ENCODE assay signal across 10 cellular contexts in genomic region chr9:124197177-124198095, GRCh38.
DNase-seq lines count a peak whose midpoint lies in the region; ATAC-seq, FAIRE-seq and TF ChIP-seq lines count a peak whose summit lies in the region.
"Had no signal": no experiment of that assay in that cellular context is flagged by ENCODE, and none has a peak within 500 bp of the region (broad histone marks: within the 10 kb centered on the region; RNA-seq: fewer than 3 reads in every experiment).

No MANE protein-coding gene starts in this region.

- H2BK20ac ChIP-seq in H1 (ENCODE audit: low read length), result no peak overlapping the region

- no peak overlapping the region for H3K9ac ChIP-seq in H1 (replicated peaks in 1 of 4; ENCODE audit: extremely low read depth in 1 of 4, low read depth in 3 of 4, low read length in 3 of 4)

- TF ChIP-seq RAD21 in H1 (IDR thresholded peaks at IDR 0.05 in 1 of 2, conservative IDR thresholded peaks at IDR 0.05 in 1 of 2; ENCODE audit: low read depth in 2 of 2, low read length in 2 of 2), result no peak

- H3K4me2 ChIP-seq in H1 (ENCODE audit: insufficient read depth in 1 of 2, low read depth in 2 of 2, low read length in 2 of 2), result no peak overlapping the region

- no peak overlapping the region for H3K4ac ChIP-seq in H1 (replicated peaks; ENCODE audit: insufficient read length, low read depth, low read length)

- CTCF ChIA-PET in H1 (lab: Charles Lee; ENCODE audit: partially characterized antibody), result interaction anchor here (1.2 to 1.3 kb wide), 4 partner anchors 9 to 71 kb away, joined by 3 to 4 read pairs (median 3); no protein-coding TSS in a partner anchor

- intact Hi-C loops in posterior cingulate gyrus (cut with DNase I), result no loop called here

- no peaks in the 10 kb centered on the region; a peak in 1 of 7 replicates for H3K27me3 ChIP-seq in H1 (replicated peaks in 1 of 4; ENCODE audit: control insufficient read depth in 3 of 4, extremely low read depth in 1 of 4, insufficient read depth in 3 of 4, low read length in 3 of 4)

- no peaks in the 10 kb centered on the region for H3K36me3 ChIP-seq in H1 (ENCODE audit: control insufficient read depth in 2 of 4, insufficient read depth in 4 of 4, low read length in 3 of 4)

- H3K56ac ChIP-seq in H1 (replicated peaks; ENCODE audit: insufficient read length, low read depth, low read length), result no peak overlapping the region

- no peak overlapping the region for H2BK15ac ChIP-seq in H1 (ENCODE audit: low read length)

- H3K4me1 ChIP-seq in H1 (replicated peaks in 1 of 4; ENCODE audit: control insufficient read depth in 3 of 4, insufficient read depth in 4 of 4, low read length in 3 of 4), result no peaks in the 10 kb centered on the region

- no peak overlapping the region for H3K4me3 ChIP-seq in H1 (ENCODE audit: extremely low read depth in 1 of 4, insufficient read depth in 2 of 4, low read depth in 3 of 4, low read length in 4 of 4)

- no peak overlapping the region for H3K18ac ChIP-seq in H1 (ENCODE audit: extremely low read depth, low read length)

- H4K20me1 ChIP-seq in H1 (replicated peaks in 1 of 2; ENCODE audit: control insufficient read depth in 1 of 2, insufficient read depth in 2 of 2, low read length in 2 of 2), result no peaks in the 10 kb centered on the region

- H3K79me2 ChIP-seq in H1 (ENCODE audit: control insufficient read depth in 1 of 2, insufficient read depth in 2 of 2, low read length in 2 of 2), result no peaks in the 10 kb centered on the region

- no peak overlapping the region for H2BK5ac ChIP-seq in H1 (ENCODE audit: low read depth, low read length)

- 88% methylated on average over 14 of the region's 14 CpGs; no CpG with 5 or more reads in 1 of the 2 experiments for WGBS in H1 (ENCODE audit: extremely low coverage in 1 of 2, insufficient coverage in 1 of 2, insufficient read length in 1 of 2, insufficient replicate concordance in 2 of 2, low coverage in 1 of 2, low lambda C conversion rate in 2 of 2, missing lambda C conversion rate in 1 of 2), 2 experiments

- POLR2A ChIA-PET in H1 (lab: Charles Lee; ENCODE audit: partially characterized antibody), result no interaction called here

- no peak overlapping the region for H2BK12ac ChIP-seq in H1 (ENCODE audit: low read depth, low read length)

- no peak for TF ChIP-seq EP300 in H1 (IDR thresholded peaks at IDR 0.05; ENCODE audit: borderline replicate concordance in 1 of 2, low read depth in 2 of 2, low read length in 2 of 2)

- no peak overlapping the region for H3K27ac ChIP-seq in H1 (ENCODE audit: low read depth, low read length)

- DNase-seq in H1 (ENCODE audit: low read depth in 1 of 2, low spot score in 2 of 2), result no peak
- no peak for DNase-seq in cerebellum (ENCODE audit: low spot score)
- no peak for DNase-seq in central memory CD4-positive, alpha-beta T cell
- DNase-seq in NCI-H446 treated with DMSO at 0.1 percent for 48 hours (lab: John Stamatoyannopoulos, UW), result no peak
- no peak for DNase-seq in posterior cingulate gyrus

- H2AK5ac ChIP-seq in H1 (ENCODE audit: low read depth, low read length), result no peak overlapping the region

- no peaks in the 10 kb centered on the region for H3K9me3 ChIP-seq in H1 (ENCODE audit: insufficient read depth in 2 of 2, low read depth in 1 of 2, low read length in 1 of 2)

- H3K79me1 ChIP-seq in H1 (ENCODE audit: low read depth, low read length), result no peaks in the 10 kb centered on the region

- no peak overlapping the region for H4K5ac ChIP-seq in H1 (ENCODE audit: insufficient read length, low read depth, low read length)

- no peak overlapping the region for H4K8ac ChIP-seq in H1 (ENCODE audit: extremely low read depth, insufficient read depth, low read length)

- TF ChIP-seq POLR2A in GM10847 (IDR thresholded peaks at IDR 0.05; ENCODE audit: extremely low read depth, insufficient read length), result peak; percentile 50
- no peak for TF ChIP-seq POLR2A in H1 (IDR thresholded peaks at IDR 0.05; ENCODE audit: control extremely low read depth in 1 of 2, low read depth in 2 of 2, low read length in 2 of 2)

- H2BK120ac ChIP-seq in H1 (replicated peaks; ENCODE audit: low read depth, low read length), result no peak overlapping the region

- no peak overlapping the region for H2AFZ ChIP-seq in H1 (ENCODE audit: low read length)

- peak; percentile 56 for ATAC-seq in GM21367 (IDR thresholded peaks at IDR 0.05; ENCODE audit: unreplicated experiment)
- peak; percentile 51 for ATAC-seq in HG03565 (IDR thresholded peaks at IDR 0.05; ENCODE audit: unreplicated experiment)
- ATAC-seq: HCT116 had no signal

- no peaks in the 10 kb centered on the region for H3K23me2 ChIP-seq in H1 (ENCODE audit: low read depth, low read length)

- no peak for FAIRE-seq in H1 (lab: Jason Lieb, UNC)
- FAIRE-seq: islet of Langerhans had no signal

- no peak overlapping the region for H3K14ac ChIP-seq in H1 (ENCODE audit: insufficient read length)

- no peak overlapping the region for H4K91ac ChIP-seq in H1 (replicated peaks; ENCODE audit: insufficient read length, low read length)

- no peak for TF ChIP-seq CTCF in H1 (IDR thresholded peaks at IDR 0.05; ENCODE audit: control extremely low read depth in 1 of 3, insufficient read depth in 1 of 3, low read depth in 1 of 3, low read length in 3 of 3)

- no peak overlapping the region for H3K23ac ChIP-seq in H1 (ENCODE audit: insufficient read length)

TF ChIP-seq in H1, 55 proteins besides CTCF, POLR2A, EP300 and RAD21:
- no peak for TF ChIP-seq GABPA (IDR thresholded peaks at IDR 0.05; ENCODE audit: borderline replicate concordance, insufficient read depth, low read length)
- TF ChIP-seq GTF2F1 (IDR thresholded peaks at IDR 0.05; ENCODE audit: borderline replicate concordance, low read depth, low read length), result no peak
- no peak for TF ChIP-seq MAFK (IDR thresholded peaks at IDR 0.05; ENCODE audit: low read depth, low read length)
- no peak for TF ChIP-seq SP4 (IDR thresholded peaks at IDR 0.05; ENCODE audit: low read length)
- 0 out of 2 replicates have a peak, but pooled peaks have one; percentile 28 for TF ChIP-seq RFX5 (IDR thresholded peaks at IDR 0.05; ENCODE audit: borderline replicate concordance, low read depth, low read length)
- TF ChIP-seq EZH2 (IDR thresholded peaks at IDR 0.05; ENCODE audit: low read depth, low read length, severe bottlenecking), result no peak
- no peak for TF ChIP-seq TAF1 (IDR thresholded peaks at IDR 0.05; ENCODE audit: low read depth, low read length)
- no peak for TF ChIP-seq RXRA (IDR thresholded peaks at IDR 0.05; ENCODE audit: insufficient read depth, low read depth, low read length)
